ENCODE assay signal across 30 cellular contexts in genomic region chr16:11447272-11447671, GRCh38.
"Had no signal": no experiment of that assay in that cellular context is flagged by ENCODE, and none has a peak within 500 bp of the region (broad histone marks: within the 10 kb centered on the region; RNA-seq: fewer than 3 reads in every experiment).

No MANE protein-coding gene starts in this region.

- H3K27ac ChIP-seq: adrenal gland, ascending aorta, body of pancreas, brain microvascular endothelial cell, breast epithelium, cardiac muscle cell had no signal

- H3K9me3 ChIP-seq: adrenal gland, ascending aorta, body of pancreas, breast epithelium had no signal

- H3K4me3 ChIP-seq: adrenal gland, ascending aorta, body of pancreas, breast epithelium, cardiac muscle cell had no signal

- H3K27me3 ChIP-seq: adrenal gland, ascending aorta, body of pancreas, brain microvascular endothelial cell, breast epithelium, cardiac muscle cell had no signal

- H3K36me3 ChIP-seq: adrenal gland, ascending aorta, brain microvascular endothelial cell, breast epithelium, cardiac muscle cell had no signal

- H3K4me1 ChIP-seq: adrenal gland, body of pancreas, breast epithelium had no signal

- DNase-seq: activated effector memory CD4-positive, alpha-beta T cell treated with anti-CD3 and anti-CD28 coated beads, Interleukin-2, amount 50 U/mL, for 16 hours; activated effector memory CD4-positive, alpha-beta T cell treated with Interleukin-2 at 50 U/mL for 16 hours; activated gamma-delta T cell; activated gamma-delta T cell treated with Interleukin-2 at 50 U/mL for 16 hours; activated naive CD4-positive, alpha-beta T cell; activated naive CD4-positive, alpha-beta T cell treated with anti-CD3 and anti-CD28 coated beads for 36 hours; activated naive CD4-positive, alpha-beta T cell treated with anti-CD3 and anti-CD28 coated beads, Interleukin-2, amount 10 ng/mL, durations not matched to agents 7 days and 5 days; activated naive CD4-positive, alpha-beta T cell treated with anti-CD3 and anti-CD28 coated beads, Interleukin-2, amount 50 U/mL, for 16 hours; activated naive CD4-positive, alpha-beta T cell treated with Interleukin-2 at 50 U/mL for 16 hours; activated naive CD8-positive, alpha-beta T cell treated with anti-CD3 and anti-CD28 coated beads for 36 hours; activated naive CD8-positive, alpha-beta T cell treated with anti-CD3 and anti-CD28 coated beads, Interleukin-2, amount 10 ng/mL, durations not matched to agents 7 days and 5 days; activated naive CD8-positive, alpha-beta T cell treated with anti-CD3 and anti-CD28 coated beads, Interleukin-2, amount 50 U/mL, for 24 hours; activated T-cell treated with anti-CD3 and anti-CD28 coated beads, Interleukin-2, amount 50 U/mL, for 1 hour; activated T-cell treated with anti-CD3 and anti-CD28 coated beads, Interleukin-2, amount 50 U/mL, for 24 hours; activated T-cell treated with anti-CD3 and anti-CD28 coated beads, Interleukin-2, amount 50 U/mL, for 4 hours; activated T-cell treated with anti-CD3 and anti-CD28 coated beads, Interleukin-2, amount 50 U/mL, for 48 hours; activated T-cell treated with anti-CD3 and anti-CD28 coated beads, Interleukin-2, amount 50 U/mL, for 72 hours; adrenal gland; amniotic stem cell; amygdala; anterior cingulate cortex; aorta; body of pancreas; brain microvascular endothelial cell; caudate nucleus; central memory CD4-positive, alpha-beta T cell; cerebellar nuclear complex had no signal
